ENCODE assay signal across 8 cellular contexts in genomic region chr2:25362049-25362563, GRCh38. TPM values are rescaled to one million over a fixed set of nuclear protein-coding genes. Genes with fewer than 3 reads are reported as not detected.
DNase-seq lines count a peak whose midpoint lies in the region; ATAC-seq, FAIRE-seq and TF ChIP-seq lines count a peak whose summit lies in the region.

No MANE protein-coding gene starts in this region.

- peak overlapping the region; percentile 93 for H2AFZ ChIP-seq in SK-N-SH (ENCODE audit: low read depth)

- H3K36me3 ChIP-seq in SK-N-SH (replicated peaks in 1 of 2; ENCODE audit: control insufficient read depth in 1 of 2, insufficient read depth in 2 of 2, low read length in 1 of 2) (no peaks in the 10 kb centered on the region), pancreas (no peaks in the 10 kb centered on the region), tibial artery (no peaks in the 10 kb centered on the region)

- H3K4me3 ChIP-seq in GM12864 (ENCODE audit: low read depth, low read length) (peak overlapping the region; percentile 53), SK-N-SH (ENCODE audit: low read depth in 2 of 2, low read length in 1 of 2) (peak overlapping the region; percentile 18 to 30), pancreas (peak overlapping the region in 2 of 4 donors; percentile 27 to 36), tibial artery (peak overlapping the region; percentile 36 to 49)

- H3F3A ChIP-seq in SK-N-SH (replicated peaks; ENCODE audit: insufficient read depth) = no peaks in the 10 kb centered on the region

- 6% methylated on average over 15 of the region's 18 CpGs for WGBS in SK-N-SH (ENCODE audit: low lambda C conversion rate)
- 0% methylated on average over 18 of the region's 18 CpGs for WGBS in pancreas, 2 donors

- H3K4me2 ChIP-seq in SK-N-SH = peak overlapping the region; percentile 54

- peak; percentile 91 for ATAC-seq in HG02571 (IDR thresholded peaks at IDR 0.05; ENCODE audit: unreplicated experiment)
- ATAC-seq in activated naive CD4-positive, alpha-beta T cell treated with anti-CD3 and anti-CD28 coated beads, Interleukin-2, amount 50 U/mL, for 72 hours = peak; percentile 97 to 99
- peak; percentile 99 to 100 (median 99) for ATAC-seq in pancreas

- H3K27ac Mint-ChIP-seq in activated naive CD4-positive, alpha-beta T cell treated with anti-CD3 and anti-CD28 coated beads, Interleukin-2, amount 50 U/mL, for 72 hours = peak overlapping the region; percentile 85 to 91

- TF ChIP-seq CTCF in GM12864 (IDR thresholded peaks at IDR 0.05; ENCODE audit: low read depth, low read length, missing control alignments) = peak; percentile 96
- TF ChIP-seq CTCF in SK-N-SH (IDR thresholded peaks at IDR 0.05) = peak; percentile 98
- TF ChIP-seq CTCF in pancreas (IDR thresholded peaks at IDR 0.05) = peak; percentile 95 to 98 (median 96)
- TF ChIP-seq CTCF in tibial artery (IDR thresholded peaks at IDR 0.05) = peak; percentile 90 to 99

- FAIRE-seq in pancreas (lab: Jason Lieb, UNC) = peak; percentile 95

- H3K79me2 ChIP-seq in SK-N-SH (ENCODE audit: insufficient read depth) = no peaks in the 10 kb centered on the region

- H3K9me3 ChIP-seq in SK-N-SH (no peaks in the 10 kb centered on the region), pancreas (no peaks in the 10 kb centered on the region), tibial artery (no peaks in the 10 kb centered on the region)

- H3K9me2 ChIP-seq in SK-N-SH = no peaks in the 10 kb centered on the region

- peak; percentile 65 for TF ChIP-seq RAD21 in SK-N-SH (IDR thresholded peaks at IDR 0.05; ENCODE audit: low read length)

- no peaks in the 10 kb centered on the region for H3K27me3 ChIP-seq in SK-N-SH (ENCODE audit: insufficient read depth)
- no peaks in the 10 kb centered on the region for H3K27me3 ChIP-seq in pancreas
- H3K27me3 ChIP-seq in tibial artery = no peaks in the 10 kb centered on the region

- CTCF ChIA-PET in SK-N-SH (lab: Yijun Ruan, JAX) = interaction anchor here (0.6 to 6.3 kb wide), 67 partner anchors 9 to 674 kb away, joined by 3 to 71 read pairs (median 4); partner anchors contain the start of gene DNMT3A

- no peak overlapping the region for H3K9ac ChIP-seq in SK-N-SH

- peaks cover 0 to 25% of the 10 kb centered on the region in 2 experiments; a peak in 2 of 4 replicates for H3K4me1 ChIP-seq in SK-N-SH (ENCODE audit: control insufficient read depth in 1 of 2, insufficient read depth in 2 of 2, low read depth in 1 of 2, low read length in 1 of 2)
- no peaks in the 10 kb centered on the region for H3K4me1 ChIP-seq in pancreas
- H3K4me1 ChIP-seq in tibial artery = peaks cover 0 to 14% (median 5%) of the 10 kb centered on the region in 4 donors

- intact Hi-C loops in head of caudate nucleus (cut with DNase I) (no loop called here), pancreas (cut with DNase I) (no loop called here), tibial artery (cut with DNase I; ENCODE audit: low total_unique reads) (no loop called here)

- POLR2A ChIA-PET in SK-N-SH (lab: Yijun Ruan, JAX) = interaction anchor here (0.9 to 1.4 kb wide), 4 partner anchors 14 to 71 kb away, joined by 3 to 6 read pairs (median 4); no protein-coding TSS in a partner anchor

- peak; percentile 84 for DNase-seq in GM12864 (ENCODE audit: low read depth)
- DNase-seq in NCI-H1048 (lab: John Stamatoyannopoulos, UW) = peak; percentile 51
- DNase-seq in SK-N-SH = peak; percentile 98
- DNase-seq in activated naive CD4-positive, alpha-beta T cell treated with anti-CD3 and anti-CD28 coated beads, Interleukin-2, amount 50 U/mL, for 72 hours (ENCODE audit: low spot score in 2 of 2) = peak; percentile 95 to 99
- peak; percentile 88 to 98 (median 94) for DNase-seq in head of caudate nucleus
- DNase-seq in pancreas = peak; percentile 91 to 98 (median 93)
- peak; percentile 91 to 94 for DNase-seq in tibial artery

- H3K27ac ChIP-seq in SK-N-SH (ENCODE audit: low read depth in 2 of 2, low read length in 1 of 2) (peak overlapping the region in 1 of 2 experiments; percentile 35; a peak in 1 of 4 replicates), pancreas (peak overlapping the region in 3 of 4 donors; percentile 26 to 69 (median 67)), tibial artery (peak overlapping the region; percentile 30)

- no peak for TF ChIP-seq EP300 in SK-N-SH (IDR thresholded peaks at IDR 0.05; ENCODE audit: borderline replicate concordance in 1 of 2, low read depth in 1 of 2, low read length in 1 of 2)

- H3K9me3 Mint-ChIP-seq in activated naive CD4-positive, alpha-beta T cell treated with anti-CD3 and anti-CD28 coated beads, Interleukin-2, amount 50 U/mL, for 72 hours = no peaks in the 10 kb centered on the region

- H4K20me1 ChIP-seq in SK-N-SH (ENCODE audit: insufficient read depth) = no peaks in the 10 kb centered on the region

- H3K36me3 Mint-ChIP-seq in activated naive CD4-positive, alpha-beta T cell treated with anti-CD3 and anti-CD28 coated beads, Interleukin-2, amount 50 U/mL, for 72 hours = no peaks in the 10 kb centered on the region

TF ChIP-seq in SK-N-SH, 30 proteins besides CTCF, POLR2A, EP300 and RAD21 (continues in another document):
- TF ChIP-seq, protein P1, sequence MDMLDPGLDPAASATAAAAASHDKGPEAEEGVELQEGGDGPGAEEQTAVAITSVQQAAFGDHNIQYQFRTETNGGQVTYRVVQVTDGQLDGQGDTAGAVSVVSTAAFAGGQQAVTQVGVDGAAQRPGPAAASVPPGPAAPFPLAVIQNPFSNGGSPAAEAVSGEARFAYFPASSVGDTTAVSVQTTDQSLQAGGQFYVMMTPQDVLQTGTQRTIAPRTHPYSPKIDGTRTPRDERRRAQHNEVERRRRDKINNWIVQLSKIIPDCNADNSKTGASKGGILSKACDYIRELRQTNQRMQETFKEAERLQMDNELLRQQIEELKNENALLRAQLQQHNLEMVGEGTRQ (IDR thresholded peaks at IDR 0.05; ENCODE audit: borderline replicate concordance, low read depth, low read length) = no peak
- TF ChIP-seq TAF1 (IDR thresholded peaks at IDR 0.05; ENCODE audit: borderline replicate concordance, low read depth, low read length) (peak; percentile 53; the same call in 1 of the 2 replicates), CHD2 (IDR thresholded peaks at IDR 0.05; ENCODE audit: low read length, partially characterized antibody) (peak; percentile 61), RFX5 (IDR thresholded peaks at IDR 0.05; ENCODE audit: low read length) (peak; percentile 75; the same call in 1 of the 2 replicates), ZBTB33 (IDR thresholded peaks at IDR 0.05; ENCODE audit: borderline replicate concordance, low read depth) (no peak), NRF1 (IDR thresholded peaks at IDR 0.05; ENCODE audit: low read depth, low read length) (peak; percentile 77), YY1 (IDR thresholded peaks at IDR 0.05; ENCODE audit: low read depth) (no peak), RCOR1 (IDR thresholded peaks at IDR 0.05; ENCODE audit: low read length) (peak; percentile 45; the same call in 1 of the 2 replicates), MXI1 (IDR thresholded peaks at IDR 0.05; ENCODE audit: low read depth, low read length) (peak; percentile 79), SMC3 (IDR thresholded peaks at IDR 0.05; ENCODE audit: low read depth, low read length) (peak; percentile 67), ELF1 (IDR thresholded peaks at IDR 0.05) (0 out of 2 replicates have a peak, but pooled peaks have one; percentile 41), POLR2AphosphoS5 (IDR thresholded peaks at IDR 0.05; ENCODE audit: low read depth, low read length) (peak; percentile 95), RXRA (IDR thresholded peaks at IDR 0.05; ENCODE audit: borderline replicate concordance, low read depth) (no peak)
- TF ChIP-seq, protein P2, sequence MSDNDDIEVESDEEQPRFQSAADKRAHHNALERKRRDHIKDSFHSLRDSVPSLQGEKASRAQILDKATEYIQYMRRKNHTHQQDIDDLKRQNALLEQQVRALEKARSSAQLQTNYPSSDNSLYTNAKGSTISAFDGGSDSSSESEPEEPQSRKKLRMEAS (IDR thresholded peaks at IDR 0.05; ENCODE audit: low read depth) = peak; percentile 51; the same call in 1 of the 2 replicates

RNA-seq across cellular contexts. Expression of gene DNMT3A, which starts 20.4 kb away (rescaled TPM):
- 5.5 and 5.6 TPM in 2 replicates for polyA plus RNA-seq in SK-N-SH (2012; rRNA removed)
- polyA plus RNA-seq in SK-N-SH (2012; cell fraction: cytosol; rRNA removed) = 2.3 and 2.6 TPM in 2 replicates
- polyA plus RNA-seq in SK-N-SH (2012; cell fraction: nucleus; rRNA removed) = 18.6 and 20.2 TPM in 2 replicates
- 10 to 100 TPM; 83.1 to 89.6 TPM for total RNA-seq in activated naive CD4-positive, alpha-beta T cell treated with anti-CD3 and anti-CD28 coated beads, Interleukin-2, amount 50 U/mL, for 72 hours
- total RNA-seq in pancreas = 10 to 100 TPM; 13.7 to 30.9 (median 17.5) TPM
- polyA plus RNA-seq in pancreas = 10 to 100 TPM; 10.3 to 19.1 TPM
